In the genomic region with DNA sequence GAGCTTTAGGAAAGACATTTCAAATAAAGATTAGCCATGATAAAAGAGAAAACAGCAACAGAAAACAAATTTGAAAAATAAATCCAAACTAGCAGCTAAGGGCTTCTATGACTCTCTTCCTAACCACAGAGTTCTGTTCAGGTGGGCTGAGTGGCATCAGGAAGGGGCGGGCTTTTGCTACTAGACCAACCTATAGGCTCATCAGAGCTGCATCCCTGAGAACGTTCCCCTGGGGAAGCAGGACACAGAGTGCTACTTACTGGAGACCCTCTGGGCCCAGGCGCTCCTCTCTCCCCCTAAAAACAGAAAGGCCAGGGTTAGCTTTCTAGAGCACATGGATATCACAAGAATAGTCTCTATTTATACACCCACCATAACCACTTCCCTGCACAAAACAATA, we compare ENCODE assay signal across 18 cellular contexts.
A peak's percentile ranks its signal among the peaks of the same experiment; 100 is the strongest.
DNase-seq lines count a peak whose midpoint lies in the region; ATAC-seq, FAIRE-seq and TF ChIP-seq lines count a peak whose summit lies in the region.
"Had no signal": no experiment of that assay in that cellular context is flagged by ENCODE, and none has a peak within 500 bp of the region (broad histone marks: within the 10 kb centered on the region; RNA-seq: fewer than 3 reads in every experiment).

No MANE protein-coding gene starts in this region.

- H3K9me1 ChIP-seq in IMR-90 (ENCODE audit: insufficient read depth, low read length): no peaks in the 10 kb centered on the region; the same call in 1 of the 2 replicates

- H2BK20ac ChIP-seq in IMR-90 (ENCODE audit: low read depth, low read length): no peak overlapping the region

- H3K56ac ChIP-seq in IMR-90 (ENCODE audit: extremely low read depth, insufficient read depth, low read length): no peak overlapping the region

- no peaks in the 10 kb centered on the region for H3K27me3 ChIP-seq in GM23338 (ENCODE audit: insufficient read depth)
- no peaks in the 10 kb centered on the region for H3K27me3 ChIP-seq in IMR-90 (ENCODE audit: control insufficient read depth, insufficient read depth, low read length)

- BruUV-seq in IMR-90 (replicated peaks; lab: Mats Ljungman, UMichigan): no TSS peak

- in situ Hi-C loops in IMR-90 (cut with MboI; ENCODE audit: low sequenced_read_pairs): no loop called here

- H3K9me3 ChIP-seq in IMR-90 (ENCODE audit: control insufficient read depth, insufficient read depth, low read length): no peaks in the 10 kb centered on the region
- H3K9me3 ChIP-seq: HAP-1 had no signal

- no peak for TF ChIP-seq RAD21 in IMR-90 (IDR thresholded peaks at IDR 0.05; ENCODE audit: low read length)

- H2BK15ac ChIP-seq in IMR-90 (ENCODE audit: low read depth, low read length): no peak overlapping the region

- no peaks in the 10 kb centered on the region for H3F3A ChIP-seq in GM23338 (replicated peaks; ENCODE audit: low read depth)

- peak; percentile 11 for FAIRE-seq in D721Med (lab: Jason Lieb, UNC)
- FAIRE-seq: G401.6, GM12892, GM19239 had no signal

- CTCF ChIA-PET in IMR-90 (lab: Yijun Ruan, JAX): interaction anchor here (0.6 to 0.8 kb wide), 2 partner anchors 16 to 467 kb away, joined by 3 to 4 read pairs; no protein-coding TSS in a partner anchor

- H2AK5ac ChIP-seq in IMR-90 (ENCODE audit: low read depth, low read length): no peak overlapping the region

- H3K79me1 ChIP-seq in IMR-90 (ENCODE audit: low read depth in 1 of 2, low read length in 2 of 2): no peaks in the 10 kb centered on the region

- peaks cover 5% of the 10 kb centered on the region for H3K4me1 Mint-ChIP-seq in GM23338

- dilution Hi-C loops in IMR-90 (cut with HindIII; ENCODE audit: low sequenced_read_pairs, unreplicated experiment): loop anchor here (25.0 kb wide), 1 partner anchor 374 kb away; no protein-coding TSS in a partner anchor

- H2BK120ac ChIP-seq in IMR-90 (ENCODE audit: low read depth, low read length): no peak overlapping the region

- H3K14ac ChIP-seq in IMR-90 (replicated peaks; ENCODE audit: low read depth, low read length): no peak overlapping the region

- H3K27ac ChIP-seq in GM23338 (ENCODE audit: low read depth) (no peak overlapping the region), IMR-90 (ENCODE audit: insufficient read depth, low read length) (no peak overlapping the region)
- H3K27ac ChIP-seq: GM23248 had no signal

- H3K36me3 Mint-ChIP-seq in GM23338 (ENCODE audit: low read depth): peaks cover 2% of the 10 kb centered on the region; the same call in 1 of the 3 replicates
- H3K36me3 Mint-ChIP-seq: CD4-positive, alpha-beta memory T cell had no signal

- H3K4me3 Mint-ChIP-seq in GM23338: no peak overlapping the region
- H3K4me3 Mint-ChIP-seq: CD4-positive, alpha-beta memory T cell had no signal

- H2AK9ac ChIP-seq in IMR-90 (replicated peaks; ENCODE audit: low read depth, low read length, poor library complexity): no peak overlapping the region

- H3K4me2 ChIP-seq in GM23338 (no peak overlapping the region), IMR-90 (ENCODE audit: low read depth, low read length) (no peak overlapping the region)

- no peak overlapping the region for H2BK5ac ChIP-seq in IMR-90 (ENCODE audit: low read depth, low read length, poor library complexity, severe bottlenecking)

- no peaks in the 10 kb centered on the region for H3K36me3 ChIP-seq in GM23338 (ENCODE audit: insufficient read depth)
- peaks cover 2% of the 10 kb centered on the region for H3K36me3 ChIP-seq in IMR-90 (ENCODE audit: control insufficient read depth, insufficient read depth, low read length)
- H3K36me3 ChIP-seq: HAP-1 had no signal

- H3K9me3 Mint-ChIP-seq in GM23338: no peaks in the 10 kb centered on the region

- TF ChIP-seq CTCF in D721Med (IDR thresholded peaks at IDR 0.05; ENCODE audit: insufficient read depth, missing control alignments) (no peak), GM23338 (conservative IDR thresholded peaks at IDR 0.05; ENCODE audit: low read depth in 2 of 2) (no peak), IMR-90 (conservative IDR thresholded peaks at IDR 0.05; ENCODE audit: low read depth, low read length) (no peak), lower leg skin (IDR thresholded peaks at IDR 0.05) (no peak)

- H3K23ac ChIP-seq in IMR-90 (ENCODE audit: low read depth, low read length): no peak overlapping the region

- no peak overlapping the region for H3K9ac ChIP-seq in IMR-90 (ENCODE audit: low read depth, low read length)
- H3K9ac ChIP-seq: GM23248 had no signal

- no peaks in the 10 kb centered on the region for H3K4me1 ChIP-seq in GM23338 (ENCODE audit: insufficient read depth)
- no peaks in the 10 kb centered on the region for H3K4me1 ChIP-seq in IMR-90 (ENCODE audit: control insufficient read depth, insufficient read depth, low read length)
- H3K4me1 ChIP-seq: HAP-1 had no signal

- intact Hi-C loops in IMR-90 (cut with micrococcal nuclease): no loop called here
- intact Hi-C loops in lower leg skin (cut with DNase I; ENCODE audit: low total_unique reads): no loop called here
- intact Hi-C loops in left ventricle myocardium superior (cut with micrococcal nuclease): no loop called here

- WGBS in IMR-90 (ENCODE audit: extremely low coverage in 2 of 2, insufficient read length in 1 of 2), 2 experiments: 60% methylated on average over 1 of the region's 3 CpGs; no CpG with 5 or more reads in 1 of the 2 experiments
- WGBS in lower leg skin, 2 donors: 81 to 82% methylated on average over 3 of the region's 3 CpGs

- H3K4me3 ChIP-seq in GM23338: no peak overlapping the region
- no peak overlapping the region for H3K4me3 ChIP-seq in IMR-90 (ENCODE audit: insufficient read depth, low read depth, low read length)
- H3K4me3 ChIP-seq in lower leg skin (ENCODE audit: low read depth, poor library complexity, severe bottlenecking): no peak overlapping the region
- H3K4me3 ChIP-seq: GM23248, HAP-1 had no signal

- H3K4ac ChIP-seq in IMR-90 (ENCODE audit: low read depth, low read length): no peak overlapping the region

- H4K20me1 ChIP-seq in GM23338 (replicated peaks; ENCODE audit: insufficient read depth): no peaks in the 10 kb centered on the region
- H4K20me1 ChIP-seq in IMR-90 (ENCODE audit: insufficient read depth, low read length): no peaks in the 10 kb centered on the region

- H2AFZ ChIP-seq in GM23338 (peak overlapping the region; percentile 63; the same call in 1 of the 2 replicates), IMR-90 (replicated peaks; ENCODE audit: low read length, poor library complexity) (peak overlapping the region; percentile 46)
- H2AFZ ChIP-seq: GM23248 had no signal

- H3K79me2 ChIP-seq in GM23338 (replicated peaks; ENCODE audit: insufficient read depth): no peaks in the 10 kb centered on the region

- no peak overlapping the region for H4K8ac ChIP-seq in IMR-90 (ENCODE audit: low read depth in 2 of 2, low read length in 2 of 2)

- no peak overlapping the region for H4K91ac ChIP-seq in IMR-90 (ENCODE audit: insufficient read depth, low read depth, low read length)

- no peak overlapping the region for H4K5ac ChIP-seq in IMR-90 (ENCODE audit: low read depth, low read length)

- H3K27me3 Mint-ChIP-seq in GM23338 (ENCODE audit: insufficient read depth, low read depth, poor library complexity): peaks cover under 1% of the 10 kb centered on the region

- POLR2A ChIA-PET in IMR-90 (lab: Charles Lee; ENCODE audit: unreplicated experiment): no interaction called here

- H3K9me2 ChIP-seq in GM23338 (ENCODE audit: insufficient read depth): no peaks in the 10 kb centered on the region

- ATAC-seq in GM23338 (peak; percentile 93), IMR-90 (ENCODE audit: low read depth) (no peak), left ventricle myocardium superior (no peak)

- TF ChIP-seq POLR2A in IMR-90 (IDR thresholded peaks at IDR 0.05; ENCODE audit: low read depth, low read length) (no peak), lower leg skin (IDR thresholded peaks at IDR 0.05) (no peak)

- H3K18ac ChIP-seq in IMR-90 (ENCODE audit: low read depth, low read length): no peak overlapping the region

- no peak overlapping the region for H3K27ac Mint-ChIP-seq in GM23338
- H3K27ac Mint-ChIP-seq: CD4-positive, alpha-beta memory T cell had no signal

- DNase-seq in D721Med (ENCODE audit: insufficient read length, low spot score) (no peak), GM23338 (ENCODE audit: low spot score) (peak; percentile 51), IMR-90 (no peak), iPS-NIHi11 (ENCODE audit: low spot score) (peak; percentile 38), lower leg skin (ENCODE audit: low spot score in 2 of 2) (no peak), NCI-H187 treated with DMSO at 0.1 percent for 48 hours (lab: John Stamatoyannopoulos, UW) (no peak), left ventricle myocardium superior (no peak)
- DNase-seq: C1 segment of cervical spinal cord; Calu3; CD4-positive, alpha-beta memory T cell; COR-L47; DMS153; DND-41; GM23248 had no signal

TF ChIP-seq in GM23338, 12 proteins besides CTCF, POLR2A, EP300 and RAD21:
- no peak for TF ChIP-seq ZNF114 (CRISPR knock-in tag; IDR thresholded peaks at IDR 0.05)

TF ChIP-seq in IMR-90, 13 proteins besides CTCF, POLR2A, EP300 and RAD21 (continues in another document):
- TF ChIP-seq RFX5 (IDR thresholded peaks at IDR 0.05; ENCODE audit: low read depth, low read length) (no peak), FOS (IDR thresholded peaks at IDR 0.05; ENCODE audit: low read depth, low read length) (no peak), CEBPB (IDR thresholded peaks at IDR 0.05; ENCODE audit: low read depth, low read length) (no peak), MXI1 (IDR thresholded peaks at IDR 0.05; ENCODE audit: borderline replicate concordance, low read depth, low read length) (no peak), USF2 (IDR thresholded peaks at IDR 0.05; ENCODE audit: low read depth, low read length) (no peak), RCOR1 (IDR thresholded peaks at IDR 0.05; ENCODE audit: insufficient replicate concordance, low read length) (no peak), BHLHE40 (IDR thresholded peaks at IDR 0.05; ENCODE audit: low read depth, low read length) (no peak), ELK1 (IDR thresholded peaks at IDR 0.05; ENCODE audit: borderline replicate concordance, low read depth, low read length) (no peak), NFE2L2 (IDR thresholded peaks at IDR 0.05; ENCODE audit: low read depth, low read length) (no peak)

Comparison
In these comparisons a context has a peak if more than half of its experiments do, and no peak if none do; other contexts are left out.
1. DNase-seq: peak in GM23338 (single experiment) and iPS-NIHi11 (single experiment); none in D721Med (single experiment), IMR-90 (single experiment), lower leg skin (0 of 2), NCI-H187 treated with DMSO at 0.1 percent for 48 hours (single experiment) and left ventricle myocardium superior (single experiment).